In genomic region chrX:21985332-21985777, GRCh38 we compare ENCODE assay signal across 7 cellular contexts. TPM values are rescaled to one million over a fixed set of nuclear protein-coding genes. Genes with fewer than 3 reads are reported as not detected.
A peak's percentile ranks its signal among the peaks of the same experiment; 100 is the strongest.
DNase-seq lines count a peak whose midpoint lies in the region; ATAC-seq and TF ChIP-seq lines count a peak whose summit lies in the region.

No MANE protein-coding gene starts in this region.

- ATAC-seq in GM18498 (IDR thresholded peaks at IDR 0.05; ENCODE audit: unreplicated experiment) (peak; percentile 80), HG02763 (IDR thresholded peaks at IDR 0.05; ENCODE audit: unreplicated experiment) (peak; percentile 83), heart left ventricle (peak; percentile 71 to 93 (median 87))
- peak; percentile 76 for ATAC-seq in activated naive CD8-positive, alpha-beta T cell treated with anti-CD3 and anti-CD28 coated beads, Interleukin-2, amount 10 ng/mL, durations not matched to agents 7 days and 5 days (ENCODE audit: low read depth)

- WGBS in heart left ventricle, 4 donors: 6 to 13% (median 8%) methylated on average over 3 of the region's 3 CpGs

- H3K36me3 Mint-ChIP-seq in activated naive CD8-positive, alpha-beta T cell treated with anti-CD3 and anti-CD28 coated beads, Interleukin-2, amount 10 ng/mL, durations not matched to agents 7 days and 5 days: peaks cover 10% of the 10 kb centered on the region

- no peaks in the 10 kb centered on the region for H3K9me3 ChIP-seq in heart left ventricle

- POLR2A ChIA-PET in activated naive CD8-positive, alpha-beta T cell treated with anti-CD3 and anti-CD28 coated beads, Interleukin-2, amount 10 ng/mL, durations not matched to agents 7 days and 5 days (lab: Charles Lee): no interaction called here

- no peaks in the 10 kb centered on the region for H3K4me1 ChIP-seq in heart left ventricle

- no peak overlapping the region for H3K27ac Mint-ChIP-seq in activated naive CD8-positive, alpha-beta T cell treated with anti-CD3 and anti-CD28 coated beads, Interleukin-2, amount 10 ng/mL, durations not matched to agents 7 days and 5 days

- no peaks in the 10 kb centered on the region for H3K9me3 Mint-ChIP-seq in activated naive CD8-positive, alpha-beta T cell treated with anti-CD3 and anti-CD28 coated beads, Interleukin-2, amount 10 ng/mL, durations not matched to agents 7 days and 5 days

- intact Hi-C loops in heart left ventricle (cut with DNase I): loop anchor here in 5 of 10 donors (5.0 to 10.0 kb wide), 7 partner anchors 207 to 1647 kb away; no protein-coding TSS in a partner anchor

- TF ChIP-seq POLR2A in heart left ventricle (IDR thresholded peaks at IDR 0.05): no peak

- TF ChIP-seq CTCF in heart left ventricle (IDR thresholded peaks at IDR 0.05): peak; percentile 60 to 93 (median 82)

- H3K4me3 Mint-ChIP-seq in activated naive CD8-positive, alpha-beta T cell treated with anti-CD3 and anti-CD28 coated beads, Interleukin-2, amount 10 ng/mL, durations not matched to agents 7 days and 5 days: no peak overlapping the region

- H3K27me3 Mint-ChIP-seq in activated naive CD8-positive, alpha-beta T cell treated with anti-CD3 and anti-CD28 coated beads, Interleukin-2, amount 10 ng/mL, durations not matched to agents 7 days and 5 days: no peaks in the 10 kb centered on the region

- peaks cover 6% of the 10 kb centered on the region for H3K4me1 Mint-ChIP-seq in activated naive CD8-positive, alpha-beta T cell treated with anti-CD3 and anti-CD28 coated beads, Interleukin-2, amount 10 ng/mL, durations not matched to agents 7 days and 5 days

- H3K36me3 ChIP-seq in heart left ventricle: peaks cover 0 to 42% (median 11%) of the 10 kb centered on the region in 9 donors

- DNase-seq in NCI-H128 (lab: John Stamatoyannopoulos, UW; ENCODE audit: unreplicated experiment) (peak; percentile 54), SW 1271 (lab: John Stamatoyannopoulos, UW) (peak; percentile 27 to 29), heart left ventricle (peak in 4 of 5 donors; percentile 26 to 50 (median 40)), renal cortical epithelial cell (ENCODE audit: low read depth) (peak; percentile 66)
- peak; percentile 37 for DNase-seq in activated naive CD8-positive, alpha-beta T cell treated with anti-CD3 and anti-CD28 coated beads, Interleukin-2, amount 10 ng/mL, durations not matched to agents 7 days and 5 days

- H3K27me3 ChIP-seq in heart left ventricle: no peaks in the 10 kb centered on the region

- H3K27ac ChIP-seq in heart left ventricle: no peak overlapping the region

- H3K4me3 ChIP-seq in heart left ventricle: no peak overlapping the region

RNA-seq across cellular contexts. Expression of gene SMS, which starts 44.8 kb away (rescaled TPM):
- 10 to 100 TPM; 64.1 to 67.4 TPM for total RNA-seq in activated naive CD8-positive, alpha-beta T cell treated with anti-CD3 and anti-CD28 coated beads, Interleukin-2, amount 10 ng/mL, durations not matched to agents 7 days and 5 days
- 10 to 100 TPM; 25.5 to 77.2 (median 50.2) TPM for total RNA-seq in heart left ventricle
- 100 to 1,000 TPM in 1 of 2 donors, 10 to 100 TPM in 1; 24.0 to 109 TPM for polyA plus RNA-seq in heart left ventricle
- 341 and 398 TPM in 2 replicates for total RNA-seq in renal cortical epithelial cell

RNA-seq across cellular contexts. Expression of gene PHEX, which starts 46.8 kb away (rescaled TPM):
- under 1 TPM; 0.23 to 0.55 TPM for total RNA-seq in activated naive CD8-positive, alpha-beta T cell treated with anti-CD3 and anti-CD28 coated beads, Interleukin-2, amount 10 ng/mL, durations not matched to agents 7 days and 5 days
- under 1 TPM in 5 of 9 donors, not detected in 4; 0.11 to 0.53 (median 0.34) TPM for total RNA-seq in heart left ventricle
- polyA plus RNA-seq in heart left ventricle: under 1 TPM in 1 of 2 donors, not detected in 1; 0.01 TPM
- 0.35 and 1.0 TPM in 2 replicates for total RNA-seq in renal cortical epithelial cell
